1 cellular context compared by ENCODE assay signal in the genomic region with DNA sequence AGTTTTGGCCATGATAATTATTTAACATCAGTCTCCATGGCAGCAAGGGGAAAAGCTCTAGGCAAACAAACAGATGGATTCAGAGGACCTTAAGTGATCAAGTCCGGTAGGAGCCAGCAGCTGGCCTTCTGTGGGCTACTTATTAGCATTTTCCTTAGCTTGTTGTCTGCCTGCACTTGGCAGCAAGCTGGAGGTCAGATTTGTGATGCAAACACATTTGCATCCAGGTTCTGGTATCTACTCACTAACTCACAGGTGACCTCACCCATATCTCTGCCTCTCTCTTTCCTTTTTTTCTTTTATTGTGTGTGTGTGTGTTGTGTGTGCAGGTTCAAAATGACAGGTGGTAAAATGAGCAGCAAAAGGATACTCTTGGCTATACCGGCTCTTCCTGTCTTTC.
TF ChIP-seq lines count a peak whose summit lies in the region.

No MANE protein-coding gene starts in this region.

TF ChIP-seq in K562, 482 proteins besides CTCF, POLR2A, EP300 and RAD21 (continued from another document):
- TF ChIP-seq HDAC2 (IDR thresholded peaks at IDR 0.05): no peak
- TF ChIP-seq, protein P1, sequence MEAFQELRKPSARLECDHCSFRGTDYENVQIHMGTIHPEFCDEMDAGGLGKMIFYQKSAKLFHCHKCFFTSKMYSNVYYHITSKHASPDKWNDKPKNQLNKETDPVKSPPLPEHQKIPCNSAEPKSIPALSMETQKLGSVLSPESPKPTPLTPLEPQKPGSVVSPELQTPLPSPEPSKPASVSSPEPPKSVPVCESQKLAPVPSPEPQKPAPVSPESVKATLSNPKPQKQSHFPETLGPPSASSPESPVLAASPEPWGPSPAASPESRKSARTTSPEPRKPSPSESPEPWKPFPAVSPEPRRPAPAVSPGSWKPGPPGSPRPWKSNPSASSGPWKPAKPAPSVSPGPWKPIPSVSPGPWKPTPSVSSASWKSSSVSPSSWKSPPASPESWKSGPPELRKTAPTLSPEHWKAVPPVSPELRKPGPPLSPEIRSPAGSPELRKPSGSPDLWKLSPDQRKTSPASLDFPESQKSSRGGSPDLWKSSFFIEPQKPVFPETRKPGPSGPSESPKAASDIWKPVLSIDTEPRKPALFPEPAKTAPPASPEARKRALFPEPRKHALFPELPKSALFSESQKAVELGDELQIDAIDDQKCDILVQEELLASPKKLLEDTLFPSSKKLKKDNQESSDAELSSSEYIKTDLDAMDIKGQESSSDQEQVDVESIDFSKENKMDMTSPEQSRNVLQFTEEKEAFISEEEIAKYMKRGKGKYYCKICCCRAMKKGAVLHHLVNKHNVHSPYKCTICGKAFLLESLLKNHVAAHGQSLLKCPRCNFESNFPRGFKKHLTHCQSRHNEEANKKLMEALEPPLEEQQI (IDR thresholded peaks at IDR 0.05): no peak
- no peak for TF ChIP-seq MECOM (CRISPR knock-in tag; IDR thresholded peaks at IDR 0.05)
- TF ChIP-seq HNRNPLL (IDR thresholded peaks at IDR 0.05; ENCODE audit: low read depth, low read length, poor library complexity, severe bottlenecking): no peak
- TF ChIP-seq GTF2A2 (tag; IDR thresholded peaks at IDR 0.05): no peak
- TF ChIP-seq LCOR (CRISPR knock-in tag; IDR thresholded peaks at IDR 0.05): no peak
- TF ChIP-seq, protein P2, sequence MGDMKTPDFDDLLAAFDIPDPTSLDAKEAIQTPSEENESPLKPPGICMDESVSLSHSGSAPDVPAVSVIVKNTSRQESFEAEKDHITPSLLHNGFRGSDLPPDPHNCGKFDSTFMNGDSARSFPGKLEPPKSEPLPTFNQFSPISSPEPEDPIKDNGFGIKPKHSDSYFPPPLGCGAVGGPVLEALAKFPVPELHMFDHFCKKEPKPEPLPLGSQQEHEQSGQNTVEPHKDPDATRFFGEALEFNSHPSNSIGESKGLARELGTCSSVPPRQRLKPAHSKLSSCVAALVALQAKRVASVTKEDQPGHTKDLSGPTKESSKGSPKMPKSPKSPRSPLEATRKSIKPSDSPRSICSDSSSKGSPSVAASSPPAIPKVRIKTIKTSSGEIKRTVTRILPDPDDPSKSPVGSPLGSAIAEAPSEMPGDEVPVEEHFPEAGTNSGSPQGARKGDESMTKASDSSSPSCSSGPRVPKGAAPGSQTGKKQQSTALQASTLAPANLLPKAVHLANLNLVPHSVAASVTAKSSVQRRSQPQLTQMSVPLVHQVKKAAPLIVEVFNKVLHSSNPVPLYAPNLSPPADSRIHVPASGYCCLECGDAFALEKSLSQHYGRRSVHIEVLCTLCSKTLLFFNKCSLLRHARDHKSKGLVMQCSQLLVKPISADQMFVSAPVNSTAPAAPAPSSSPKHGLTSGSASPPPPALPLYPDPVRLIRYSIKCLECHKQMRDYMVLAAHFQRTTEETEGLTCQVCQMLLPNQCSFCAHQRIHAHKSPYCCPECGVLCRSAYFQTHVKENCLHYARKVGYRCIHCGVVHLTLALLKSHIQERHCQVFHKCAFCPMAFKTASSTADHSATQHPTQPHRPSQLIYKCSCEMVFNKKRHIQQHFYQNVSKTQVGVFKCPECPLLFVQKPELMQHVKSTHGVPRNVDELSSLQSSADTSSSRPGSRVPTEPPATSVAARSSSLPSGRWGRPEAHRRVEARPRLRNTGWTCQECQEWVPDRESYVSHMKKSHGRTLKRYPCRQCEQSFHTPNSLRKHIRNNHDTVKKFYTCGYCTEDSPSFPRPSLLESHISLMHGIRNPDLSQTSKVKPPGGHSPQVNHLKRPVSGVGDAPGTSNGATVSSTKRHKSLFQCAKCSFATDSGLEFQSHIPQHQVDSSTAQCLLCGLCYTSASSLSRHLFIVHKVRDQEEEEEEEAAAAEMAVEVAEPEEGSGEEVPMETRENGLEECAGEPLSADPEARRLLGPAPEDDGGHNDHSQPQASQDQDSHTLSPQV (IDR thresholded peaks at IDR 0.05): no peak
- no peak for TF ChIP-seq ZNF696 (CRISPR knock-in tag; conservative IDR thresholded peaks at IDR 0.05)
- TF ChIP-seq SRSF3 (IDR thresholded peaks at IDR 0.05; ENCODE audit: insufficient read depth, low read length): no peak
- TF ChIP-seq ILK (tag; IDR thresholded peaks at IDR 0.05; ENCODE audit: borderline replicate concordance, low read depth): no peak
- no peak for TF ChIP-seq ZNF12 (CRISPR knock-in tag; IDR thresholded peaks at IDR 0.05)
